Comparison of ENCODE assay signal across 8 cellular contexts in the genomic region with DNA sequence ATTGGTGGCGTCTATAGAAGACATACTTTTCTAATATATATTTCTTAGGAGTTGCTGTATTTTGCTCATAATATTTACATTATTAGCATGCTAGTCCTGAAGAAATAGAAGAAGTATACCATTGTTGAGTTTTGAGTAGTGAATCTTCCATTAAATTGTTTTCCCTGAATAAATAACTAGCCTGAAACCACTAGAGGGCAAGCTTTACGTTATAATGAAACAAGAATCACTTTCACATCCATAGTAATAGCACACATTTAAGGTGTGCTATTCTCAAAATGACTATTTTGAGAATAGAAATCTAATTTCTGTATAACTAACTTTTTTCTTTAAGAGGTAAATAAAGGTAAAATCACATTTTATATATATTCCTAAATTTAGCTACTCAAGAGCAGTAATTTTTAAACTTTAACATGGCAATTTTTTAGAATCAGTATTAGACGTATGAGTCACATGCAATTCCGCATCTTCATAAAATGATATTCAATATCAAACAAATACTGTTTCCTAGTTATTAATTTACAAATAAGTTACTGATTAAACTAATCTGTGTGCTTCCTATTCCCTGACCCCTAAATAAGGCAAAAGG.
DNase-seq lines count a peak whose midpoint lies in the region; ATAC-seq and TF ChIP-seq lines count a peak whose summit lies in the region.

No MANE protein-coding gene starts in this region.

- no peaks in the 10 kb centered on the region for H3K9me3 ChIP-seq in body of pancreas
- H3K9me3 ChIP-seq in neuronal stem cell (replicated peaks in 1 of 2; ENCODE audit: control insufficient read depth in 2 of 2, insufficient read depth in 1 of 2, low read depth in 1 of 2, low read length in 2 of 2): peaks cover 0 to 1% of the 10 kb centered on the region in 2 donors
- no peaks in the 10 kb centered on the region for H3K9me3 ChIP-seq in ovary

- ATAC-seq in GM18505 (IDR thresholded peaks at IDR 0.05; ENCODE audit: unreplicated experiment) (peak; percentile 78), HG02938 (IDR thresholded peaks at IDR 0.05; ENCODE audit: unreplicated experiment) (peak; percentile 96), body of pancreas (no peak)

- no peak overlapping the region for H2BK120ac ChIP-seq in neuronal stem cell (ENCODE audit: low read depth, low read length)

- H2BK5ac ChIP-seq in neuronal stem cell (ENCODE audit: low read length): no peak overlapping the region

- H3K23ac ChIP-seq in neuronal stem cell (ENCODE audit: low read depth, low read length, poor library complexity): no peak overlapping the region

- no peak overlapping the region for H3K4ac ChIP-seq in neuronal stem cell (ENCODE audit: low read length)

- H2BK12ac ChIP-seq in neuronal stem cell (ENCODE audit: low read length): no peak overlapping the region

- H3K18ac ChIP-seq in neuronal stem cell (ENCODE audit: low read length): no peak overlapping the region

- no peak overlapping the region for H4K91ac ChIP-seq in neuronal stem cell (ENCODE audit: low read depth, low read length, poor library complexity)

- no peak overlapping the region for H4K8ac ChIP-seq in neuronal stem cell (ENCODE audit: low read depth, low read length)

- no peak overlapping the region for H2BK15ac ChIP-seq in neuronal stem cell (ENCODE audit: low read length)

- no peak overlapping the region for H3K9ac ChIP-seq in neuronal stem cell (ENCODE audit: low read depth, low read length, poor library complexity)

- no peak overlapping the region for H3K14ac ChIP-seq in neuronal stem cell (ENCODE audit: low read length)

- H2AK5ac ChIP-seq in neuronal stem cell (ENCODE audit: low read depth, low read length): no peak overlapping the region

- no peak for TF ChIP-seq EP300 in ovary (IDR thresholded peaks at IDR 0.05)

- H3K4me2 ChIP-seq in neuronal stem cell (ENCODE audit: insufficient read depth, low read length, poor library complexity, severe bottlenecking): no peak overlapping the region

- H3K4me3 ChIP-seq in body of pancreas: no peak overlapping the region
- H3K4me3 ChIP-seq in neuronal stem cell (ENCODE audit: low read length in 2 of 2): no peak overlapping the region
- H3K4me3 ChIP-seq in ovary: no peak overlapping the region

- H3K27ac ChIP-seq in body of pancreas: no peak overlapping the region
- H3K27ac ChIP-seq in neuronal stem cell (replicated peaks; ENCODE audit: low read length): no peak overlapping the region
- no peak overlapping the region for H3K27ac ChIP-seq in ovary

- WGBS in body of pancreas, 2 donors: 29 to 33% methylated on average over 4 of the region's 4 CpGs
- no CpG with 5 or more reads among the region's 4 CpGs for WGBS in neuronal stem cell (ENCODE audit: extremely low coverage in 2 of 2, insufficient read length in 2 of 2, insufficient replicate concordance in 1 of 2), 2 donors
- 58 to 70% (median 63%) methylated on average over 4 of the region's 4 CpGs for WGBS in ovary, 3 donors

- no peak overlapping the region for H2AFZ ChIP-seq in neuronal stem cell (ENCODE audit: low read length)

- H3K27me3 ChIP-seq in body of pancreas: no peaks in the 10 kb centered on the region
- no peaks in the 10 kb centered on the region for H3K27me3 ChIP-seq in neuronal stem cell (ENCODE audit: control insufficient read depth in 3 of 3, insufficient read depth in 3 of 3, low read depth in 1 of 3, low read length in 3 of 3)
- no peaks in the 10 kb centered on the region for H3K27me3 ChIP-seq in ovary

- intact Hi-C loops in body of pancreas (cut with DNase I): no loop called here
- intact Hi-C loops in ovary (cut with DNase I): no loop called here

- peak; percentile 21 for DNase-seq in A172 (ENCODE audit: low spot score)
- peak; percentile 47 for DNase-seq in NCI-H1694 treated with DMSO at 0.1 percent for 48 hours (lab: John Stamatoyannopoulos, UW)
- no peak for DNase-seq in body of pancreas
- DNase-seq in neuronal stem cell (ENCODE audit: low spot score): peak; percentile 14
- no peak for DNase-seq in ovary
- DNase-seq in stimulated activated CD4-positive, alpha-beta T cell treated with anti-CD3 and anti-CD28 coated beads, Interleukin-2, amount 100 ng/mL, for 48 hours: no peak

- TF ChIP-seq POLR2A in GM18505 (IDR thresholded peaks at IDR 0.05; ENCODE audit: borderline replicate concordance, extremely low read depth, insufficient read depth, insufficient read length): no peak
- TF ChIP-seq POLR2A in body of pancreas (IDR thresholded peaks at IDR 0.05): no peak
- TF ChIP-seq POLR2A in ovary (IDR thresholded peaks at IDR 0.05): no peak

- H3K4me1 ChIP-seq in body of pancreas: no peaks in the 10 kb centered on the region
- H3K4me1 ChIP-seq in neuronal stem cell (ENCODE audit: control insufficient read depth in 2 of 2, insufficient read depth in 1 of 2, low read depth in 1 of 2, low read length in 2 of 2): no peaks in the 10 kb centered on the region
- no peaks in the 10 kb centered on the region for H3K4me1 ChIP-seq in ovary (ENCODE audit: insufficient read depth)

- H3K36me3 ChIP-seq in body of pancreas (replicated peaks in 1 of 2; ENCODE audit: insufficient read depth in 1 of 2, low read depth in 2 of 2) (no peaks in the 10 kb centered on the region), neuronal stem cell (replicated peaks in 1 of 2; ENCODE audit: control insufficient read depth in 2 of 2, insufficient read depth in 2 of 2, low read length in 2 of 2) (no peaks in the 10 kb centered on the region), ovary (no peaks in the 10 kb centered on the region)

- peak; percentile 11 to 41 (median 26) for TF ChIP-seq CTCF in body of pancreas (IDR thresholded peaks at IDR 0.05)
- TF ChIP-seq CTCF in ovary (IDR thresholded peaks at IDR 0.05): no peak

- no peaks in the 10 kb centered on the region for H3K79me1 ChIP-seq in neuronal stem cell (ENCODE audit: low read depth, low read length)

Comparison
In these comparisons a context has a peak if more than half of its experiments do, and no peak if none do; other contexts are left out.
1. DNase-seq: peak in A172 (single experiment), NCI-H1694 treated with DMSO at 0.1 percent for 48 hours (single experiment) and neuronal stem cell (single experiment); none in body of pancreas (0 of 4), ovary (0 of 5) and stimulated activated CD4-positive, alpha-beta T cell treated with anti-CD3 and anti-CD28 coated beads, Interleukin-2, amount 100 ng/mL, for 48 hours (0 of 2).
2. CTCF ChIP-seq: peak in body of pancreas (7 of 7); none in ovary (0 of 3).